26 cellular contexts compared by ENCODE assay signal in genomic region chr2:209532321-209532720, GRCh38.
"Had no signal": no experiment of that assay in that cellular context is flagged by ENCODE, and none has a peak within 500 bp of the region (broad histone marks: within the 10 kb centered on the region; RNA-seq: fewer than 3 reads in every experiment).

No MANE protein-coding gene starts in this region.

- H3K27me3 ChIP-seq: neural progenitor cell, ovary, stomach, thyroid gland, tibial nerve, upper lobe of left lung, vagina had no signal

- H3K4me1 ChIP-seq: neural progenitor cell, parathyroid adenoma, psoas muscle, stomach, thyroid gland, vagina had no signal

- ATAC-seq: naive thymus-derived CD8-positive, alpha-beta T cell; natural killer cell treated with Interleukin-12 subunit alpha and Interleukin-12 subunit beta and Interleukin-15 and Interleukin-18, amount 100 ng/mL, for 72 hours; psoas muscle; right cardiac atrium; sciatic nerve; stimulated activated effector memory CD8-positive, alpha-beta T cell treated with anti-CD3 and anti-CD28 coated beads, Interleukin-12 subunit alpha, Interleukin-12 subunit beta, amount 100 ng/mL, for 72 hours; stimulated activated naive B cell treated with anti-CD40 and anti-IgM and Interleukin-4, amounts not matched to agents 10 μg/mL and 1 μg/mL and 100 μg/mL, for 72 hours had no signal

- H3K9me3 ChIP-seq: ovary, psoas muscle, stomach, thoracic aorta, thyroid gland, tibial nerve, upper lobe of left lung, vagina had no signal

- H3K27ac ChIP-seq: neural progenitor cell, ovary, parathyroid adenoma, psoas muscle, stomach, thoracic aorta, thyroid gland, tibial nerve, upper lobe of left lung, vagina had no signal

- H3K36me3 ChIP-seq: neural progenitor cell, ovary, stomach, thoracic aorta, thyroid gland, tibial nerve, upper lobe of left lung, vagina had no signal

- DNase-seq: naive thymus-derived CD8-positive, alpha-beta T cell; occipital lobe; ovary; posterior cingulate gyrus; psoas muscle; right cardiac atrium; small intestine; stimulated activated CD4-positive, alpha-beta T cell treated with anti-CD3 and anti-CD28 coated beads, Interleukin-15, amount 100 ng/mL, for 24 hours; stimulated activated CD4-positive, alpha-beta T cell treated with anti-CD3 and anti-CD28 coated beads, Interleukin-2, amount 100 ng/mL, for 24 hours; stimulated activated CD4-positive, alpha-beta T cell treated with anti-CD3 and anti-CD28 coated beads, Interleukin-2, amount 100 ng/mL, for 48 hours; stimulated activated CD4-positive, alpha-beta T cell treated with anti-CD3 and anti-CD28 coated beads, Interleukin-4, amount 100 ng/mL, for 24 hours; stimulated activated naive B cell treated with anti-CD40 and anti-IgM and Interleukin-4, amounts not matched to agents 10 μg/mL and 1 μg/mL and 100 μg/mL, for 72 hours; stimulated activated naive CD4-positive, alpha-beta T cell treated with Interleukin-2 at 50 U/mL for 16 hours; stomach; thyroid gland; trophoblast cell; upper lobe of left lung had no signal

- FAIRE-seq: small intestine, urothelium cell line had no signal

- H2AFZ ChIP-seq: neural progenitor cell, parathyroid adenoma had no signal

- H3K4me3 ChIP-seq: neural progenitor cell, ovary, psoas muscle, stomach, thoracic aorta, thyroid gland, tibial nerve, upper lobe of left lung, vagina had no signal

- H3K4me2 ChIP-seq: neural progenitor cell had no signal

- H3K79me2 ChIP-seq: parathyroid adenoma had no signal

- H3K9ac ChIP-seq: neural progenitor cell, parathyroid adenoma had no signal
